In the genomic region with DNA sequence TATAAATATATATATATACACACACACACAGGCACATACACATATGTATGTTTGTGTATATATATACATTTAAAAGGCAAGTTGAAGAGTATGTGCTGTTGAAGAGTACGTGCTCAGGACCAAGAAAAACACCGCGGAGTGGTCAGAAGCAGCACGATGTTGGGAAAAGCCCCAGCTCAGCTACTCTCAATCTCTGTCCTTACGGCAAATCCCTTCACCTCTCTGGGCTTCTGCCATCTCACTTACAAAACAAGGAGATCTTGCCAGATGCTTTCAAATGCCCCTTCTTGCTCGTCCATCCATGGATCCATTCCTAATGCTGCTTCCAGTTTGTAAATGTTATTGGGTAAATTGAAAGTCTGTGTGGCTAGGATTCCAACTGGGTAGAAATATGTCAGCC, we compare ENCODE assay signal across 19 cellular contexts.
"Had no signal": no experiment of that assay in that cellular context is flagged by ENCODE, and none has a peak within 500 bp of the region (broad histone marks: within the 10 kb centered on the region; RNA-seq: fewer than 3 reads in every experiment).

No MANE protein-coding gene starts in this region.

- DNase-seq: dermis blood vessel endothelial cell; dorsolateral prefrontal cortex; effector CD4-positive, alpha-beta T cell; effector memory CD4-positive, alpha-beta T cell; foreskin fibroblast; foreskin melanocyte; gastrocnemius medialis; glutamatergic neuron; head of caudate nucleus; heart right ventricle; hippocampal formation; left cardiac atrium; left lung; left ventricle myocardium superior; lower lobe of right lung; mucosa of descending colon; naive B cell had no signal

- H3K27ac ChIP-seq: coronary artery, dorsolateral prefrontal cortex, esophagus muscularis mucosa, gastrocnemius medialis, heart right ventricle, left lung, lower lobe of right lung had no signal

- H3K9me3 ChIP-seq: esophagus muscularis mucosa, gastrocnemius medialis, heart right ventricle, left lung, lower lobe of right lung, mucosa of descending colon had no signal

- H3K27me3 ChIP-seq: esophagus muscularis mucosa, gastrocnemius medialis, heart right ventricle, left lung had no signal

- H3K4me3 ChIP-seq: coronary artery, dorsolateral prefrontal cortex, esophagus muscularis mucosa, gastrocnemius medialis, heart right ventricle, left lung, lower lobe of right lung, mucosa of descending colon had no signal

- H3K4me1 ChIP-seq: gastrocnemius medialis, heart right ventricle, left lung, lower lobe of right lung had no signal

- H3K36me3 ChIP-seq: esophagus muscularis mucosa, gastrocnemius medialis, heart right ventricle, left lung, lower lobe of right lung had no signal
